8 cellular contexts compared by ENCODE assay signal in genomic region chr20:33812673-33813462, GRCh38. TPM values are rescaled to one million over a fixed set of nuclear protein-coding genes. Genes with fewer than 3 reads are reported as not detected.
DNase-seq lines count a peak whose midpoint lies in the region; ATAC-seq and TF ChIP-seq lines count a peak whose summit lies in the region.

No MANE protein-coding gene starts in this region.

- H3K36me3 Mint-ChIP-seq in activated naive CD4-positive, alpha-beta T cell treated with anti-CD3 and anti-CD28 coated beads for 36 hours (ENCODE audit: low read depth), result peaks cover 16% of the 10 kb centered on the region
- H3K36me3 Mint-ChIP-seq in T-cell, result peaks cover 19% of the 10 kb centered on the region

- CTCF ChIA-PET in activated naive CD4-positive, alpha-beta T cell treated with anti-CD3 and anti-CD28 coated beads for 36 hours (lab: Charles Lee), result interaction anchor here (1.2 to 1.4 kb wide), 2 partner anchors 10 to 39 kb away, joined by 3 to 4 read pairs; no protein-coding TSS in a partner anchor
- CTCF ChIA-PET in T-cell (lab: Charles Lee), result no interaction called here

- POLR2A ChIA-PET in T-cell (lab: Charles Lee), result interaction anchor here in 1 of 2 donors (0.6 to 0.7 kb wide), 3 partner anchors 550 to 1607 kb away, joined by 3 to 4 read pairs (median 3); partner anchors contain the start of gene ITCH

- H3K36me3 ChIP-seq in psoas muscle (ENCODE audit: insufficient read depth in 1 of 2, low read depth in 1 of 2), result peaks cover 4 to 6% of the 10 kb centered on the region in 2 donors

- H3K4me3 ChIP-seq in fibroblast of the aortic adventitia (ENCODE audit: low read depth, low read length), result peak overlapping the region; percentile 99
- H3K4me3 ChIP-seq in psoas muscle, result peak overlapping the region; percentile 94

- peak overlapping the region; percentile 87 for H3K4me3 Mint-ChIP-seq in activated naive CD4-positive, alpha-beta T cell treated with anti-CD3 and anti-CD28 coated beads for 36 hours
- peak overlapping the region; percentile 91 to 99 (median 96) for H3K4me3 Mint-ChIP-seq in T-cell

- whole genome bisulfite sequencing in psoas muscle, 3 donors, result 30 to 41% (median 31%) methylated on average over 12 of the region's 12 CpGs

- H3K9me3 ChIP-seq in psoas muscle, result no peaks in the 10 kb centered on the region

- H3K4me1 ChIP-seq in psoas muscle, result peaks cover 37% of the 10 kb centered on the region

- H3K9me3 Mint-ChIP-seq in activated naive CD4-positive, alpha-beta T cell treated with anti-CD3 and anti-CD28 coated beads for 36 hours, result no peaks in the 10 kb centered on the region
- H3K9me3 Mint-ChIP-seq in T-cell, result no peaks in the 10 kb centered on the region

- no peaks in the 10 kb centered on the region for H3K27me3 ChIP-seq in psoas muscle (ENCODE audit: insufficient read depth in 3 of 3, low read length in 2 of 3)

- DNase-seq in activated naive CD4-positive, alpha-beta T cell treated with anti-CD3 and anti-CD28 coated beads for 36 hours, result peak; percentile 26
- DNase-seq in activated naive CD4-positive, alpha-beta T cell treated with Interleukin-2 at 50 U/mL for 16 hours, result no peak
- DNase-seq in T-cell (no peak), fibroblast of the aortic adventitia (ENCODE audit: low read depth) (peak; percentile 27), psoas muscle (no peak)

- H3K27ac Mint-ChIP-seq in activated naive CD4-positive, alpha-beta T cell treated with anti-CD3 and anti-CD28 coated beads for 36 hours, result peak overlapping the region; percentile 87
- peak overlapping the region; percentile 79 to 94 for H3K27ac Mint-ChIP-seq in T-cell

- no peaks in the 10 kb centered on the region for H3K27me3 Mint-ChIP-seq in activated naive CD4-positive, alpha-beta T cell treated with anti-CD3 and anti-CD28 coated beads for 36 hours (ENCODE audit: low read depth)
- H3K27me3 Mint-ChIP-seq in T-cell, result no peaks in the 10 kb centered on the region

- peaks cover 58% of the 10 kb centered on the region for H3K4me1 Mint-ChIP-seq in activated naive CD4-positive, alpha-beta T cell treated with anti-CD3 and anti-CD28 coated beads for 36 hours (ENCODE audit: low read depth)
- peaks cover 62 to 63% (median 63%) of the 10 kb centered on the region in 3 donors for H3K4me1 Mint-ChIP-seq in T-cell

- TF ChIP-seq CTCF in fibroblast of the aortic adventitia (IDR thresholded peaks at IDR 0.05; ENCODE audit: insufficient read depth, low read length), result no peak
- no peak for TF ChIP-seq CTCF in psoas muscle (IDR thresholded peaks at IDR 0.05)

- ATAC-seq in T-cell (replicated peaks in 1 of 4) (no peak), psoas muscle (peak in 1 of 4 donors; percentile 13), HG03565 (IDR thresholded peaks at IDR 0.05; ENCODE audit: unreplicated experiment) (no peak), GM18873 (IDR thresholded peaks at IDR 0.05; ENCODE audit: low FRiP score, unreplicated experiment) (no peak), HG03159 (IDR thresholded peaks at IDR 0.05; ENCODE audit: unreplicated experiment) (no peak)

- H3K27ac ChIP-seq in psoas muscle, result peak overlapping the region; percentile 95

- intact Hi-C loops in activated naive CD4-positive, alpha-beta T cell treated with anti-CD3 and anti-CD28 coated beads for 36 hours (cut with micrococcal nuclease), result loop anchor here (1.0 to 5.0 kb wide), 4 partner anchors 31 to 864 kb away; partner anchors contain the start of genes ACTL10 and PIGU
- intact Hi-C loops in psoas muscle (cut with DNase I), result no loop called here

RNA-seq across cellular contexts. Expression of gene CHMP4B, which starts 1.7 kb away (rescaled TPM):
- total RNA-seq in activated naive CD4-positive, alpha-beta T cell treated with anti-CD3 and anti-CD28 coated beads for 36 hours, result 10 to 100 TPM; 68.9 to 69.7 TPM
- total RNA-seq in T-cell, result 10 to 100 TPM; 45.1 to 64.7 (median 60.8) TPM
- 43.7 and 54.8 TPM in 2 replicates for total RNA-seq in fibroblast of the aortic adventitia (ENCODE audit: low replicate concordance)
- total RNA-seq in psoas muscle, result 100 to 1,000 TPM in 3 of 4 donors, 10 to 100 TPM in 1; 72.5 to 151 (median 119) TPM
- polyA plus RNA-seq in psoas muscle, result 100 to 1,000 TPM; 165 to 267 (median 226) TPM

Comparison
In these comparisons a context has a peak if more than half of its experiments do, and no peak if none do; other contexts are left out.
1. DNase-seq: peak in activated naive CD4-positive, alpha-beta T cell treated with anti-CD3 and anti-CD28 coated beads for 36 hours (single experiment) and fibroblast of the aortic adventitia (single experiment); none in activated naive CD4-positive, alpha-beta T cell treated with Interleukin-2 at 50 U/mL for 16 hours (single experiment), T-cell (0 of 34) and psoas muscle (0 of 2).